ENCODE assay signal across 20 cellular contexts in genomic region chr17:81644496-81644895, GRCh38. TPM values are rescaled to one million over a fixed set of nuclear protein-coding genes. Genes with fewer than 3 reads are reported as not detected.
A peak's percentile ranks its signal among the peaks of the same experiment; 100 is the strongest.
DNase-seq lines count a peak whose midpoint lies in the region; ATAC-seq and TF ChIP-seq lines count a peak whose summit lies in the region.
"Had no signal": no experiment of that assay in that cellular context is flagged by ENCODE, and none has a peak within 500 bp of the region (broad histone marks: within the 10 kb centered on the region; RNA-seq: fewer than 3 reads in every experiment).

No MANE protein-coding gene starts in this region.

- no peak overlapping the region for H2BK15ac ChIP-seq in H9 (ENCODE audit: low read depth, low read length)

- no peak overlapping the region for H3K56ac ChIP-seq in H9 (ENCODE audit: insufficient read length, low read depth, low read length)

- H3K9ac ChIP-seq in H9 (ENCODE audit: extremely low read depth, insufficient read length, low read length) = no peak overlapping the region
- H3K9ac ChIP-seq: SK-N-SH had no signal

- H4K5ac ChIP-seq in H9 (ENCODE audit: insufficient read length, low read depth, low read length) = no peak overlapping the region

- no peak overlapping the region for H3K23ac ChIP-seq in H9 (ENCODE audit: insufficient read length, low read depth, low read length)

- H3T11ph ChIP-seq in H9 (ENCODE audit: low read length) = no peak overlapping the region

- H3K14ac ChIP-seq in H9 (ENCODE audit: insufficient read depth, low read length) = no peak overlapping the region

- H4K8ac ChIP-seq in H9 (replicated peaks; ENCODE audit: insufficient read length, low read depth, low read length) = no peak overlapping the region

- H3K36me3 Mint-ChIP-seq in H9 (ENCODE audit: insufficient read depth in 1 of 3, low read depth in 3 of 3) = no peaks in the 10 kb centered on the region
- no peaks in the 10 kb centered on the region for H3K36me3 Mint-ChIP-seq in stimulated activated effector memory CD8-positive, alpha-beta T cell treated with anti-CD3 and anti-CD28 coated beads, Interleukin-12 subunit alpha, Interleukin-12 subunit beta, amount 100 ng/mL, for 72 hours
- H3K36me3 Mint-ChIP-seq: CD8-positive, alpha-beta memory T cell had no signal

- H3K9me3 Mint-ChIP-seq in H9 = no peaks in the 10 kb centered on the region; a peak in 1 of 5 replicates
- no peaks in the 10 kb centered on the region for H3K9me3 Mint-ChIP-seq in stimulated activated effector memory CD8-positive, alpha-beta T cell treated with anti-CD3 and anti-CD28 coated beads, Interleukin-12 subunit alpha, Interleukin-12 subunit beta, amount 100 ng/mL, for 72 hours
- H3K9me3 Mint-ChIP-seq: CD8-positive, alpha-beta memory T cell; T-helper 1 cell treated with Interleukin-12 subunit alpha and Interleukin-12 subunit beta and Interleukin-4 antibody, amounts not matched to agents 30 μg/mL and 1 μg/mL, for 36 hours had no signal

- no peak overlapping the region for H2BK5ac ChIP-seq in H9 (ENCODE audit: insufficient read length, low read length)

- peak; percentile 32 for ATAC-seq in stimulated activated effector memory CD8-positive, alpha-beta T cell treated with anti-CD3 and anti-CD28 coated beads, Interleukin-12 subunit alpha, Interleukin-12 subunit beta, amount 100 ng/mL, for 72 hours
- ATAC-seq in HG02623 (IDR thresholded peaks at IDR 0.05; ENCODE audit: unreplicated experiment) = no peak
- ATAC-seq: PC-3 had no signal

- peak overlapping the region in 2 of 3 experiments; percentile 51 to 91; a peak in 2 of 7 replicates for H3K27ac Mint-ChIP-seq in H9
- H3K27ac Mint-ChIP-seq in stimulated activated effector memory CD8-positive, alpha-beta T cell treated with anti-CD3 and anti-CD28 coated beads, Interleukin-12 subunit alpha, Interleukin-12 subunit beta, amount 100 ng/mL, for 72 hours = peak overlapping the region; percentile 58
- H3K27ac Mint-ChIP-seq: CD14-positive monocyte; CD8-positive, alpha-beta memory T cell; T-helper 1 cell treated with Interleukin-12 subunit alpha and Interleukin-12 subunit beta and Interleukin-4 antibody, amounts not matched to agents 30 μg/mL and 1 μg/mL, for 36 hours had no signal

- TF ChIP-seq CTCF in H9 (conservative IDR thresholded peaks at IDR 0.05) = no peak

- WGBS in H9 (ENCODE audit: extremely low coverage, insufficient read length, low lambda C conversion rate) = no CpG with 5 or more reads among the region's 15 CpGs

- H2BK20ac ChIP-seq in H9 (ENCODE audit: low read depth, low read length, poor library complexity, severe bottlenecking) = no peak overlapping the region

- no peak overlapping the region for H3K4ac ChIP-seq in H9 (ENCODE audit: low read depth, low read length)

- no peak overlapping the region for H2BK120ac ChIP-seq in H9 (ENCODE audit: low read depth, low read length, poor library complexity, severe bottlenecking)

- H4K91ac ChIP-seq in H9 (ENCODE audit: insufficient read length, low read depth, low read length) = no peak overlapping the region

- H3K27me3 ChIP-seq in H9 (ENCODE audit: insufficient read depth, low read length) = no peaks in the 10 kb centered on the region; the same call in 1 of the 2 replicates

- no peaks in the 10 kb centered on the region; the same call in 1 of the 2 replicates for H3K27me3 Mint-ChIP-seq in H9 (ENCODE audit: low read depth)

- no peaks in the 10 kb centered on the region for H3K23me2 ChIP-seq in H9 (ENCODE audit: insufficient read length, low read depth, low read length, poor library complexity, severe bottlenecking)

- H3K27ac ChIP-seq in H9 (ENCODE audit: insufficient read length, low read depth, low read length) = no peak overlapping the region
- H3K27ac ChIP-seq: HL-60 had no signal

- DNase-seq in H9 (no peak), epidermal melanocyte (ENCODE audit: insufficient read length, low spot score) (peak; percentile 11), NCI-H2107 treated with DMSO at 0.1 percent for 48 hours (lab: John Stamatoyannopoulos, UW; ENCODE audit: unreplicated experiment) (no peak)
- no peak for DNase-seq in stimulated activated effector memory CD8-positive, alpha-beta T cell treated with anti-CD3 and anti-CD28 coated beads, Interleukin-12 subunit alpha, Interleukin-12 subunit beta, amount 100 ng/mL, for 72 hours (ENCODE audit: low spot score in 2 of 2)
- DNase-seq: CD8-positive, alpha-beta memory T cell; DMS79 treated with DMSO at 0.1 percent for 48 hours; Karpas-422; NCI-H1092; NCI-H1417 treated with DMSO at 0.1 percent for 48 hours; NCI-H187; NCI-H524 treated with DMSO at 0.1 percent for 48 hours; NCI-H774; PC-3; SK-N-SH; SW 1271 had no signal

- no peaks in the 10 kb centered on the region for H4K20me1 ChIP-seq in H9 (ENCODE audit: control insufficient read depth, insufficient read depth, insufficient read length)

- no peaks in the 10 kb centered on the region for H3K4me1 ChIP-seq in H9 (ENCODE audit: insufficient read depth, low read length)
- H3K4me1 ChIP-seq: HAP-1 had no signal

- no peak overlapping the region for H3K4me2 ChIP-seq in H9 (ENCODE audit: insufficient read depth, insufficient read length, low read length)
- H3K4me2 ChIP-seq: SK-N-SH had no signal

- no peaks in the 10 kb centered on the region for H3K79me1 ChIP-seq in H9 (ENCODE audit: insufficient read depth, low read depth, low read length, poor library complexity, severe bottlenecking)

- H3K9me3 ChIP-seq in H9 (ENCODE audit: control insufficient read depth, low read depth, low read length) = no peaks in the 10 kb centered on the region
- H3K9me3 ChIP-seq: HAP-1 had no signal

- no peak overlapping the region for H2BK12ac ChIP-seq in H9 (ENCODE audit: insufficient read length, low read depth, low read length)

- H3K79me2 ChIP-seq in H9 (ENCODE audit: insufficient read depth, low read length) = no peaks in the 10 kb centered on the region

- H3K4me1 Mint-ChIP-seq in H9 = peaks cover 3 to 4% of the 10 kb centered on the region in 2 experiments; a peak in 2 of 4 replicates
- H3K4me1 Mint-ChIP-seq in stimulated activated effector memory CD8-positive, alpha-beta T cell treated with anti-CD3 and anti-CD28 coated beads, Interleukin-12 subunit alpha, Interleukin-12 subunit beta, amount 100 ng/mL, for 72 hours = no peaks in the 10 kb centered on the region
- H3K4me1 Mint-ChIP-seq: CD14-positive monocyte; CD8-positive, alpha-beta memory T cell had no signal

- H3K4me3 Mint-ChIP-seq in H9 = no peak overlapping the region
- no peak overlapping the region for H3K4me3 Mint-ChIP-seq in stimulated activated effector memory CD8-positive, alpha-beta T cell treated with anti-CD3 and anti-CD28 coated beads, Interleukin-12 subunit alpha, Interleukin-12 subunit beta, amount 100 ng/mL, for 72 hours
- H3K4me3 Mint-ChIP-seq: CD14-positive monocyte; CD8-positive, alpha-beta memory T cell; T-helper 1 cell treated with Interleukin-12 subunit alpha and Interleukin-12 subunit beta and Interleukin-4 antibody, amounts not matched to agents 30 μg/mL and 1 μg/mL, for 36 hours had no signal

- no peak overlapping the region for H2AFZ ChIP-seq in H9 (ENCODE audit: low read length)

- no peak overlapping the region for H3K18ac ChIP-seq in H9 (ENCODE audit: insufficient read length, low read depth, low read length)

- no peak overlapping the region for H2AK5ac ChIP-seq in H9 (ENCODE audit: insufficient read length, low read length)

RNA-seq across cellular contexts. Expression of gene TSPAN10, which starts 7.5 kb away (rescaled TPM):
- total RNA-seq in H9 (2021) = 1.2 and 1.4 TPM in 2 replicates

RNA-seq across cellular contexts. Expression of gene NPLOC4, which starts 7.6 kb away (rescaled TPM):
- 103 and 104 TPM in 2 replicates for total RNA-seq in H9 (2021)

RNA-seq across cellular contexts. Expression of gene PDE6G, which starts 11.8 kb away (rescaled TPM):
- 5.7 TPM in 2 replicates for total RNA-seq in H9 (2021)
- total RNA-seq: PC-3 had no signal

RNA-seq across cellular contexts. Expression of gene OXLD1, which starts 21.9 kb away (rescaled TPM):
- total RNA-seq in H9 (2021) = 20.2 and 25.0 TPM in 2 replicates

RNA-seq across cellular contexts. Expression of gene CCDC137, which starts 22.0 kb away (rescaled TPM):
- total RNA-seq in H9 (2021) = 57.5 and 60.8 TPM in 2 replicates
